ENCODE assay signal across 38 cellular contexts in genomic region chr2:63494968-63495367, GRCh38.
"Had no signal": no experiment of that assay in that cellular context is flagged by ENCODE, and none has a peak within 500 bp of the region (broad histone marks: within the 10 kb centered on the region; RNA-seq: fewer than 3 reads in every experiment).

No MANE protein-coding gene starts in this region.

- H3K9me3 Mint-ChIP-seq: activated CD4-positive, alpha-beta memory T cell treated with anti-CD3 and anti-CD28 coated beads for 36 hours; activated CD4-positive, alpha-beta T cell treated with anti-CD3 and anti-CD28 coated beads, Interleukin-2, amount 10 ng/mL, durations not matched to agents 7 days and 5 days; activated CD8-positive, alpha-beta T cell treated with anti-CD3 and anti-CD28 coated beads for 36 hours; activated naive CD4-positive, alpha-beta T cell treated with anti-CD3 and anti-CD28 coated beads for 36 hours; activated naive CD4-positive, alpha-beta T cell treated with anti-CD3 and anti-CD28 coated beads, Interleukin-2, amount 50 U/mL, for 72 hours; activated naive CD8-positive, alpha-beta T cell treated with anti-CD3 and anti-CD28 coated beads for 36 hours; activated T-cell treated with anti-CD3 and anti-CD28 coated beads, Interleukin-2, amount 50 U/mL, for 4 hours; activated T-helper 1 cell treated with anti-CD3 and anti-CD28 coated beads, Interleukin-12 subunit alpha, Interleukin-12 subunit beta, Interleukin-2, Interleukin-4 antibody, amounts not matched to agents 30 ng/mL and 10 ng/mL and 1 ng/mL, durations not matched to agents 14 hours and 24 hours and 36 hours; activated T-helper 17 cell treated with anti-CD3 and anti-CD28 coated beads, Interleukin-2, amount 50 U/mL, for 72 hours; T-helper 1 cell treated with Interleukin-12 subunit alpha and Interleukin-12 subunit beta and Interleukin-4 antibody, amounts not matched to agents 30 μg/mL and 1 μg/mL, for 36 hours; T-helper 2 cell treated with Interferon-gamma antibody and Interleukin-4, amounts not matched to agents 5 μg/mL and 100 μg/mL, for 36 hours had no signal

- FAIRE-seq: astrocyte, TTC549 had no signal

- H3K4me1 ChIP-seq: adrenal gland, body of pancreas, breast epithelium had no signal

- H3K4me3 ChIP-seq: adrenal gland, body of pancreas, breast epithelium had no signal

- H3K36me3 ChIP-seq: adrenal gland, brain microvascular endothelial cell, breast epithelium had no signal

- H3K27ac ChIP-seq: adrenal gland, body of pancreas, brain microvascular endothelial cell, breast epithelium, VCaP had no signal

- DNase-seq: activated CD4-positive, alpha-beta memory T cell treated with anti-CD3 and anti-CD28 coated beads for 36 hours; activated CD4-positive, alpha-beta T cell treated with anti-CD3 and anti-CD28 coated beads for 1 hour; activated CD4-positive, alpha-beta T cell treated with anti-CD3 and anti-CD28 coated beads for 36 hours; activated CD4-positive, alpha-beta T cell treated with anti-CD3 and anti-CD28 coated beads for 48 hours; activated CD4-positive, alpha-beta T cell treated with anti-CD3 and anti-CD28 coated beads, Interleukin-2, amount 10 ng/mL, durations not matched to agents 7 days and 5 days; activated CD4-positive, CD25-positive, alpha-beta regulatory T cell; activated CD8-positive, alpha-beta memory T cell treated with anti-CD3 and anti-CD28 coated beads, Interleukin-2, amount 50 U/mL, for 4 hours; activated CD8-positive, alpha-beta T cell treated with anti-CD3 and anti-CD28 coated beads for 36 hours; activated effector memory CD4-positive, alpha-beta T cell treated with anti-CD3 and anti-CD28 coated beads, Interleukin-2, amount 50 U/mL, for 16 hours; activated gamma-delta T cell treated with Interleukin-2 at 50 U/mL for 16 hours; activated naive CD4-positive, alpha-beta T cell; activated naive CD4-positive, alpha-beta T cell treated with anti-CD3 and anti-CD28 coated beads for 36 hours; activated naive CD4-positive, alpha-beta T cell treated with anti-CD3 and anti-CD28 coated beads, Interleukin-2, amount 50 U/mL, for 16 hours; activated naive CD8-positive, alpha-beta T cell treated with anti-CD3 and anti-CD28 coated beads for 36 hours; activated T-cell treated with anti-CD3 and anti-CD28 coated beads for 4 hours; activated T-cell treated with anti-CD3 and anti-CD28 coated beads, Interleukin-2, amount 50 U/mL, for 1 hour; activated T-cell treated with anti-CD3 and anti-CD28 coated beads, Interleukin-2, amount 50 U/mL, for 4 hours; activated T-cell treated with anti-CD3 and anti-CD28 coated beads, Interleukin-2, amount 50 U/mL, for 72 hours; adrenal gland; amniotic stem cell; aorta; body of pancreas; brain microvascular endothelial cell; central memory CD4-positive, alpha-beta T cell; cerebellar nuclear complex; T-helper 1 cell; T-helper 2 cell; T-helper 9 cell had no signal

- H3K9me3 ChIP-seq: adrenal gland, body of pancreas, breast epithelium had no signal

- H3K27me3 ChIP-seq: adrenal gland, body of pancreas, brain microvascular endothelial cell, breast epithelium had no signal

- ATAC-seq: activated CD4-positive, alpha-beta T cell treated with anti-CD3 and anti-CD28 coated beads for 36 hours; activated CD4-positive, CD25-positive, alpha-beta regulatory T cell treated with anti-CD3 and anti-CD28 coated beads, Interleukin-2, amount 50 U/mL, for 24 hours; activated CD8-positive, alpha-beta T cell treated with anti-CD3 and anti-CD28 coated beads for 36 hours; activated naive CD4-positive, alpha-beta T cell treated with anti-CD3 and anti-CD28 coated beads, Interleukin-2, amount 50 U/mL, for 72 hours; activated T-cell treated with anti-CD3 and anti-CD28 coated beads, Interleukin-2, amount 50 U/mL, for 4 hours; activated T-cell treated with anti-CD3 and anti-CD28 coated beads, Interleukin-2, amount 50 U/mL, for 72 hours; activated T-helper 17 cell treated with anti-CD3 and anti-CD28 coated beads, Interleukin-2, amount 50 U/mL, for 72 hours; body of pancreas had no signal

- H3K4me3 Mint-ChIP-seq: activated CD4-positive, alpha-beta memory T cell treated with anti-CD3 and anti-CD28 coated beads for 36 hours; activated CD4-positive, alpha-beta T cell treated with anti-CD3 and anti-CD28 coated beads for 36 hours; activated CD4-positive, alpha-beta T cell treated with anti-CD3 and anti-CD28 coated beads, Interleukin-2, amount 10 ng/mL, durations not matched to agents 7 days and 5 days; activated CD8-positive, alpha-beta T cell treated with anti-CD3 and anti-CD28 coated beads for 36 hours; activated naive CD4-positive, alpha-beta T cell treated with anti-CD3 and anti-CD28 coated beads for 36 hours; activated naive CD8-positive, alpha-beta T cell treated with anti-CD3 and anti-CD28 coated beads for 36 hours; activated T-cell treated with anti-CD3 and anti-CD28 coated beads, Interleukin-2, amount 50 U/mL, for 4 hours; activated T-cell treated with anti-CD3 and anti-CD28 coated beads, Interleukin-2, amount 50 U/mL, for 72 hours; activated T-helper 1 cell treated with anti-CD3 and anti-CD28 coated beads, Interleukin-12 subunit alpha, Interleukin-12 subunit beta, Interleukin-2, Interleukin-4 antibody, amounts not matched to agents 30 ng/mL and 10 ng/mL and 1 ng/mL, durations not matched to agents 14 hours and 24 hours and 36 hours; activated T-helper 17 cell treated with anti-CD3 and anti-CD28 coated beads, Interleukin-2, amount 50 U/mL, for 72 hours; T-helper 1 cell treated with Interleukin-12 subunit alpha and Interleukin-12 subunit beta and Interleukin-4 antibody, amounts not matched to agents 30 μg/mL and 1 μg/mL, for 36 hours; T-helper 2 cell treated with Interferon-gamma antibody and Interleukin-4, amounts not matched to agents 5 μg/mL and 100 μg/mL, for 36 hours had no signal

- H3K4me1 Mint-ChIP-seq: activated CD4-positive, alpha-beta T cell treated with anti-CD3 and anti-CD28 coated beads, Interleukin-2, amount 10 ng/mL, durations not matched to agents 7 days and 5 days; activated T-helper 17 cell treated with anti-CD3 and anti-CD28 coated beads, Interleukin-2, amount 50 U/mL, for 72 hours had no signal

- H3K27me3 Mint-ChIP-seq: activated CD4-positive, alpha-beta memory T cell treated with anti-CD3 and anti-CD28 coated beads for 36 hours; activated CD4-positive, alpha-beta T cell treated with anti-CD3 and anti-CD28 coated beads for 36 hours; activated CD4-positive, alpha-beta T cell treated with anti-CD3 and anti-CD28 coated beads, Interleukin-2, amount 10 ng/mL, durations not matched to agents 7 days and 5 days; activated CD8-positive, alpha-beta T cell treated with anti-CD3 and anti-CD28 coated beads for 36 hours; activated naive CD8-positive, alpha-beta T cell treated with anti-CD3 and anti-CD28 coated beads for 36 hours; activated T-helper 17 cell treated with anti-CD3 and anti-CD28 coated beads, Interleukin-2, amount 50 U/mL, for 72 hours had no signal

- H3K27ac Mint-ChIP-seq: activated CD4-positive, alpha-beta memory T cell treated with anti-CD3 and anti-CD28 coated beads for 36 hours; activated CD4-positive, alpha-beta T cell treated with anti-CD3 and anti-CD28 coated beads for 36 hours; activated CD4-positive, alpha-beta T cell treated with anti-CD3 and anti-CD28 coated beads, Interleukin-2, amount 10 ng/mL, durations not matched to agents 7 days and 5 days; activated CD8-positive, alpha-beta T cell treated with anti-CD3 and anti-CD28 coated beads for 36 hours; activated naive CD4-positive, alpha-beta T cell treated with anti-CD3 and anti-CD28 coated beads for 36 hours; activated naive CD4-positive, alpha-beta T cell treated with anti-CD3 and anti-CD28 coated beads, Interleukin-2, amount 50 U/mL, for 72 hours; activated naive CD8-positive, alpha-beta T cell treated with anti-CD3 and anti-CD28 coated beads for 36 hours; activated T-cell treated with anti-CD3 and anti-CD28 coated beads, Interleukin-2, amount 50 U/mL, for 72 hours; activated T-helper 1 cell treated with anti-CD3 and anti-CD28 coated beads, Interleukin-12 subunit alpha, Interleukin-12 subunit beta, Interleukin-2, Interleukin-4 antibody, amounts not matched to agents 30 ng/mL and 10 ng/mL and 1 ng/mL, durations not matched to agents 14 hours and 24 hours and 36 hours; activated T-helper 17 cell treated with anti-CD3 and anti-CD28 coated beads, Interleukin-2, amount 50 U/mL, for 72 hours; T-helper 1 cell treated with Interleukin-12 subunit alpha and Interleukin-12 subunit beta and Interleukin-4 antibody, amounts not matched to agents 30 μg/mL and 1 μg/mL, for 36 hours; T-helper 2 cell treated with Interferon-gamma antibody and Interleukin-4, amounts not matched to agents 5 μg/mL and 100 μg/mL, for 36 hours had no signal

- H3K36me3 Mint-ChIP-seq: activated CD4-positive, alpha-beta memory T cell treated with anti-CD3 and anti-CD28 coated beads for 36 hours had no signal
